In the genomic region with DNA sequence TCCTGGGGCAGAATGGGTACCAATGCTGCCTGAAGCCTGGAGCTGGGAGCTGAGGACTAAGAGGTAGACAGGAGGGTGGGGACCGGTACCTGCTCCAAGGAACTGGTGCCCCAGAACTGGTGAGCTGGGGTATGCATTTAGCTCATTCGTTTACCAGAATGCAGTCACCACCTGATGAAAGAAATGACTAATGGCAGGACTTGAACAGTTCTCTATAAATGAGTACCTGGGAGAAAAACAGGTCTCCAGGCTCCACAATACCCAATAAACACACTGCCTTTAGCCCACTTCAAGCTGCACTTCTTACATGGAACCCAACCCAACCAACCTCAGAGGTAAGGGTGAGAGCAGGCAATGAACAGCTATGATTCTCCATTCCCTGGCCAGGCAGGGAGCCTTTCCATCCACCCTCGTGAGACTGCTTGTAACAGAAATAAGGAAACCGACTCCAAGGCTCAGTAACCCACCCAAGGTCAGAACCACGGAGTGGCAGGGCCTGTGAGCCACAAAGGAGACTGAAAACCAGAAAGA, we compare ENCODE assay signal across 12 cellular contexts. TPM values are rescaled to one million over a fixed set of nuclear protein-coding genes. Genes with fewer than 3 reads are reported as not detected.
DNase-seq lines count a peak whose midpoint lies in the region; ATAC-seq and TF ChIP-seq lines count a peak whose summit lies in the region.
"Had no signal": no experiment of that assay in that cellular context is flagged by ENCODE, and none has a peak within 500 bp of the region (broad histone marks: within the 10 kb centered on the region; RNA-seq: fewer than 3 reads in every experiment).

No MANE protein-coding gene starts in this region.

- H3K4ac ChIP-seq in IMR-90 (ENCODE audit: low read depth, low read length) = peak overlapping the region; percentile 26

- H3K36me3 ChIP-seq in IMR-90 (ENCODE audit: control insufficient read depth, insufficient read depth, low read length) (peaks cover 6% of the 10 kb centered on the region), skeletal muscle tissue (ENCODE audit: control insufficient read depth in 3 of 3, insufficient read depth in 3 of 3, low read length in 3 of 3) (peaks cover 0 to 10% (median 3%) of the 10 kb centered on the region in 3 donors)
- H3K36me3 ChIP-seq: thoracic aorta had no signal

- H3K4me3 Mint-ChIP-seq in activated CD4-positive, alpha-beta T cell treated with anti-CD3 and anti-CD28 coated beads, Interleukin-2, amount 10 ng/mL, durations not matched to agents 24 days and 14 days = peak overlapping the region; percentile 65
- H3K4me3 Mint-ChIP-seq in dendritic cell treated with granulocyte-macrophage colony-stimulating factor and Interleukin-4, amounts not matched to agents 40 ng/mL and 50 ng/mL, for 4 days = peak overlapping the region; percentile 55

- TF ChIP-seq CTCF in IMR-90 (conservative IDR thresholded peaks at IDR 0.05; ENCODE audit: low read depth, low read length) = no peak

- dilution Hi-C loops in IMR-90 (cut with HindIII; ENCODE audit: low sequenced_read_pairs, unreplicated experiment) = no loop called here

- peaks cover 49% of the 10 kb centered on the region for H3K9me1 ChIP-seq in IMR-90 (ENCODE audit: insufficient read depth, low read length)

- H3K23ac ChIP-seq in IMR-90 (ENCODE audit: low read depth, low read length) = peak overlapping the region; percentile 53; the same call in 1 of the 2 replicates

- H2BK120ac ChIP-seq in IMR-90 (ENCODE audit: low read depth, low read length) = 0 out of 2 replicates have a peak overlapping the region, but pooled peaks have one; percentile 5

- no peaks in the 10 kb centered on the region for H3K27me3 Mint-ChIP-seq in activated CD4-positive, alpha-beta T cell treated with anti-CD3 and anti-CD28 coated beads, Interleukin-2, amount 10 ng/mL, durations not matched to agents 24 days and 14 days
- H3K27me3 Mint-ChIP-seq in dendritic cell treated with granulocyte-macrophage colony-stimulating factor and Interleukin-4, amounts not matched to agents 40 ng/mL and 50 ng/mL, for 4 days = no peaks in the 10 kb centered on the region

- peak overlapping the region; percentile 34; the same call in 1 of the 2 replicates for H3K14ac ChIP-seq in IMR-90 (replicated peaks; ENCODE audit: low read depth, low read length)

- H3K9me3 Mint-ChIP-seq in activated CD4-positive, alpha-beta T cell treated with anti-CD3 and anti-CD28 coated beads, Interleukin-2, amount 10 ng/mL, durations not matched to agents 24 days and 14 days = no peaks in the 10 kb centered on the region
- H3K9me3 Mint-ChIP-seq in dendritic cell treated with granulocyte-macrophage colony-stimulating factor and Interleukin-4, amounts not matched to agents 40 ng/mL and 50 ng/mL, for 4 days = no peaks in the 10 kb centered on the region

- H3K4me1 ChIP-seq in IMR-90 (ENCODE audit: control insufficient read depth, insufficient read depth, low read length) (peaks cover 31% of the 10 kb centered on the region), skeletal muscle tissue (ENCODE audit: control insufficient read depth in 3 of 3, insufficient read depth in 3 of 3, low read length in 3 of 3) (peaks cover 54 to 74% (median 56%) of the 10 kb centered on the region in 3 donors)

- peak overlapping the region; percentile 63; the same call in 1 of the 2 replicates for H2AK5ac ChIP-seq in IMR-90 (ENCODE audit: low read depth, low read length)

- H2BK5ac ChIP-seq in IMR-90 (ENCODE audit: low read depth, low read length, poor library complexity, severe bottlenecking) = peak overlapping the region; percentile 60

- H3K9me3 ChIP-seq in IMR-90 (ENCODE audit: control insufficient read depth, insufficient read depth, low read length) = no peaks in the 10 kb centered on the region
- H3K9me3 ChIP-seq in skeletal muscle tissue (ENCODE audit: control insufficient read depth in 3 of 3, low read length in 3 of 3) = no peaks in the 10 kb centered on the region
- H3K9me3 ChIP-seq: HAP-1, thoracic aorta had no signal

- no peak overlapping the region for H3K56ac ChIP-seq in IMR-90 (ENCODE audit: extremely low read depth, insufficient read depth, low read length)

- intact Hi-C loops in activated CD4-positive, alpha-beta T cell treated with anti-CD3 and anti-CD28 coated beads, Interleukin-2, amount 10 ng/mL, durations not matched to agents 24 days and 14 days (cut with micrococcal nuclease) = loop anchor here (1.0 kb wide), 2 partner anchors 13 to 52 kb away; no protein-coding TSS in a partner anchor
- intact Hi-C loops in IMR-90 (cut with micrococcal nuclease) = loop anchor here (5.0 kb wide), 1 partner anchor 50 kb away; a partner anchor contains a TSS
- intact Hi-C loops in dendritic cell treated with granulocyte-macrophage colony-stimulating factor and Interleukin-4, amounts not matched to agents 40 ng/mL and 50 ng/mL, for 4 days (cut with micrococcal nuclease) = loop anchor here (2.0 to 5.0 kb wide), 4 partner anchors 15 to 115 kb away; a partner anchor contains a TSS

- H4K8ac ChIP-seq in IMR-90 (ENCODE audit: low read depth in 2 of 2, low read length in 2 of 2) = no peak overlapping the region

- H2BK15ac ChIP-seq in IMR-90 (ENCODE audit: low read depth, low read length) = peak overlapping the region; percentile 25; the same call in 1 of the 3 replicates

- ATAC-seq in IMR-90 (ENCODE audit: low read depth) (no peak), GM19351 (IDR thresholded peaks at IDR 0.05; ENCODE audit: unreplicated experiment) (no peak), GM21576 (IDR thresholded peaks at IDR 0.05; ENCODE audit: unreplicated experiment) (no peak)

- no peak for TF ChIP-seq POLR2A in IMR-90 (IDR thresholded peaks at IDR 0.05; ENCODE audit: low read depth, low read length)

- H2AFZ ChIP-seq in IMR-90 (replicated peaks; ENCODE audit: low read length, poor library complexity) = no peak overlapping the region

- no peak overlapping the region for H4K5ac ChIP-seq in IMR-90 (ENCODE audit: low read depth, low read length)

- H3K79me1 ChIP-seq in IMR-90 (ENCODE audit: low read depth in 1 of 2, low read length in 2 of 2) = peaks cover 18 to 91% of the 10 kb centered on the region in 2 experiments

- H4K91ac ChIP-seq in IMR-90 (ENCODE audit: insufficient read depth, low read depth, low read length) = peak overlapping the region; percentile 31; the same call in 1 of the 2 replicates

- peaks cover 47% of the 10 kb centered on the region for H3K36me3 Mint-ChIP-seq in activated CD4-positive, alpha-beta T cell treated with anti-CD3 and anti-CD28 coated beads, Interleukin-2, amount 10 ng/mL, durations not matched to agents 24 days and 14 days (ENCODE audit: low read depth)
- H3K36me3 Mint-ChIP-seq in dendritic cell treated with granulocyte-macrophage colony-stimulating factor and Interleukin-4, amounts not matched to agents 40 ng/mL and 50 ng/mL, for 4 days (ENCODE audit: low read depth) = peaks cover 61% of the 10 kb centered on the region

- in situ Hi-C loops in IMR-90 (cut with MboI; ENCODE audit: low sequenced_read_pairs) = no loop called here

- H3K18ac ChIP-seq in IMR-90 (ENCODE audit: low read depth, low read length) = no peak overlapping the region

- DNase-seq in activated CD4-positive, alpha-beta T cell treated with anti-CD3 and anti-CD28 coated beads, Interleukin-2, amount 10 ng/mL, durations not matched to agents 24 days and 14 days = no peak
- no peak for DNase-seq in activated CD4-positive, alpha-beta T cell treated with anti-CD3 and anti-CD28 coated beads for 4 hours
- no peak for DNase-seq in IMR-90
- no peak for DNase-seq in stimulated activated naive CD4-positive, alpha-beta T cell (lab: John Stamatoyannopoulos, UW)
- DNase-seq: caudate nucleus, NCI-H510A treated with DMSO at 0.1 percent for 48 hours had no signal

- no peak overlapping the region for H3K4me3 ChIP-seq in IMR-90 (ENCODE audit: insufficient read depth, low read depth, low read length)
- no peak overlapping the region for H3K4me3 ChIP-seq in skeletal muscle tissue (ENCODE audit: low read length in 3 of 3)
- H3K4me3 ChIP-seq: HAP-1, thoracic aorta had no signal

- H4K20me1 ChIP-seq in IMR-90 (ENCODE audit: insufficient read depth, low read length) = peaks cover 85% of the 10 kb centered on the region

- CTCF ChIA-PET in IMR-90 (lab: Yijun Ruan, JAX) = no interaction called here

- no peak overlapping the region for H3K9ac ChIP-seq in IMR-90 (ENCODE audit: low read depth, low read length)
- H3K9ac ChIP-seq in skeletal muscle tissue (ENCODE audit: low read depth in 1 of 3, low read length in 3 of 3) = no peak overlapping the region

- peak overlapping the region; percentile 21; the same call in 1 of the 2 replicates for H2BK20ac ChIP-seq in IMR-90 (ENCODE audit: low read depth, low read length)

- peak overlapping the region; percentile 46 for H2AK9ac ChIP-seq in IMR-90 (replicated peaks; ENCODE audit: low read depth, low read length, poor library complexity)

- peak overlapping the region; percentile 82 for H3K27ac Mint-ChIP-seq in activated CD4-positive, alpha-beta T cell treated with anti-CD3 and anti-CD28 coated beads, Interleukin-2, amount 10 ng/mL, durations not matched to agents 24 days and 14 days
- peak overlapping the region; percentile 73 for H3K27ac Mint-ChIP-seq in dendritic cell treated with granulocyte-macrophage colony-stimulating factor and Interleukin-4, amounts not matched to agents 40 ng/mL and 50 ng/mL, for 4 days

- H3K27ac ChIP-seq in IMR-90 (ENCODE audit: insufficient read depth, low read length) (no peak overlapping the region), skeletal muscle tissue (ENCODE audit: low read depth, low read length) (peak overlapping the region; percentile 56)
- H3K27ac ChIP-seq: thoracic aorta had no signal

- no peaks in the 10 kb centered on the region for H3K27me3 ChIP-seq in IMR-90 (ENCODE audit: control insufficient read depth, insufficient read depth, low read length)
- no peaks in the 10 kb centered on the region for H3K27me3 ChIP-seq in skeletal muscle tissue (ENCODE audit: control insufficient read depth in 3 of 3, insufficient read depth in 3 of 3, low read length in 3 of 3)

- no peak overlapping the region for H3K4me2 ChIP-seq in IMR-90 (ENCODE audit: low read depth, low read length)

- POLR2A ChIA-PET in IMR-90 (lab: Charles Lee; ENCODE audit: unreplicated experiment) = no interaction called here

- TF ChIP-seq RAD21 in IMR-90 (IDR thresholded peaks at IDR 0.05; ENCODE audit: low read length) = no peak

- 93% methylated on average over 2 of the region's 5 CpGs; no CpG with 5 or more reads in 1 of the 2 experiments for WGBS in IMR-90 (ENCODE audit: extremely low coverage in 2 of 2, insufficient read length in 1 of 2), 2 experiments

- H3K4me1 Mint-ChIP-seq in activated CD4-positive, alpha-beta T cell treated with anti-CD3 and anti-CD28 coated beads, Interleukin-2, amount 10 ng/mL, durations not matched to agents 24 days and 14 days = peaks cover 82% of the 10 kb centered on the region
- H3K4me1 Mint-ChIP-seq in dendritic cell treated with granulocyte-macrophage colony-stimulating factor and Interleukin-4, amounts not matched to agents 40 ng/mL and 50 ng/mL, for 4 days (ENCODE audit: low read depth) = peaks cover 97% of the 10 kb centered on the region

- no TSS peak for BruUV-seq in IMR-90 (replicated peaks; lab: Mats Ljungman, UMichigan)

RNA-seq across cellular contexts. Expression of a gene that starts 15.4 kb away (rescaled TPM):
- total RNA-seq in activated CD4-positive, alpha-beta T cell treated with anti-CD3 and anti-CD28 coated beads, Interleukin-2, amount 10 ng/mL, durations not matched to agents 24 days and 14 days = 291 and 292 TPM in 2 replicates
- 91.9 and 120 TPM in 2 replicates for total RNA-seq in IMR-90 (2012; rRNA removed)
- polyA plus RNA-seq in IMR-90 (2012; rRNA removed) = 513 and 528 TPM in 2 replicates
- polyA plus RNA-seq in IMR-90 (2012; cell fraction: cytosol; rRNA removed) = 250 and 846 TPM in 2 replicates
- polyA plus RNA-seq in IMR-90 (2012; cell fraction: nucleus; rRNA removed; ENCODE audit: low replicate concordance) = 45.1 and 159 TPM in 2 replicates
- total RNA-seq in skeletal muscle tissue = 56.4 TPM

RNA-seq across cellular contexts. Expression of a gene that starts 48.5 kb away (rescaled TPM):
- total RNA-seq in activated CD4-positive, alpha-beta T cell treated with anti-CD3 and anti-CD28 coated beads, Interleukin-2, amount 10 ng/mL, durations not matched to agents 24 days and 14 days = 2.0 and 3.0 TPM in 2 replicates
- total RNA-seq in IMR-90 (2012; rRNA removed) (0.54 and 0.83 TPM in 2 replicates), skeletal muscle tissue (1.6 TPM)
- 1.3 TPM in 2 replicates for polyA plus RNA-seq in IMR-90 (2012; rRNA removed)
- polyA plus RNA-seq in IMR-90 (2012; cell fraction: cytosol; rRNA removed) = 1.5 and 1.6 TPM in 2 replicates
- polyA plus RNA-seq in IMR-90 (2012; cell fraction: nucleus; rRNA removed; ENCODE audit: low replicate concordance) = 2.5 and 4.1 TPM in 2 replicates
